In genomic region chr16:58843675-58844074, GRCh38 we compare ENCODE assay signal across 9 cellular contexts.
DNase-seq lines count a peak whose midpoint lies in the region; ATAC-seq and TF ChIP-seq lines count a peak whose summit lies in the region.
"Had no signal": no experiment of that assay in that cellular context is flagged by ENCODE, and none has a peak within 500 bp of the region (broad histone marks: within the 10 kb centered on the region; RNA-seq: fewer than 3 reads in every experiment).

No MANE protein-coding gene starts in this region.

- TF ChIP-seq CTCF in AG10803 (conservative IDR thresholded peaks at IDR 0.05; ENCODE audit: low read length): peak; percentile 49
- TF ChIP-seq CTCF in upper lobe of left lung (IDR thresholded peaks at IDR 0.05): peak in 1 of 6 experiments; percentile 11

- no peak for TF ChIP-seq EP300 in upper lobe of left lung (IDR thresholded peaks at IDR 0.05)

- no peaks in the 10 kb centered on the region for H3K27me3 ChIP-seq in upper lobe of left lung

- DNase-seq in AG10803 (ENCODE audit: low read depth) (peak; percentile 57), NCI-H82 treated with DMSO at 0.1 percent for 48 hours (lab: John Stamatoyannopoulos, UW; ENCODE audit: unreplicated experiment) (peak; percentile 7), fibroblast of the conjunctiva (ENCODE audit: low read depth) (peak; percentile 4), C1 segment of cervical spinal cord (lab: John Stamatoyannopoulos, UW) (no peak), upper lobe of left lung (no peak), retina (no peak)
- no peak for DNase-seq in stimulated activated CD4-positive, alpha-beta T cell treated with anti-CD3 and anti-CD28 coated beads, Interleukin-2, amount 100 ng/mL, for 24 hours
- DNase-seq: activated CD4-positive, alpha-beta T cell treated with anti-CD3 and anti-CD28 coated beads, Interleukin-2, amount 50 U/mL, for 1 hour had no signal

- ATAC-seq in GM21360 (IDR thresholded peaks at IDR 0.05; ENCODE audit: unreplicated experiment): peak; percentile 52
- ATAC-seq in upper lobe of left lung (ENCODE audit: low FRiP score in 2 of 2): no peak

- H3K36me3 ChIP-seq in upper lobe of left lung: no peaks in the 10 kb centered on the region

- 28 to 30% methylated on average over 2 of the region's 2 CpGs for WGBS in upper lobe of left lung, 2 donors

- no peaks in the 10 kb centered on the region for H3K9me3 ChIP-seq in upper lobe of left lung

- no peaks in the 10 kb centered on the region for H3K4me1 ChIP-seq in upper lobe of left lung

- H3K4me3 ChIP-seq in AG10803 (ENCODE audit: low read length) (no peak overlapping the region), upper lobe of left lung (no peak overlapping the region)

- TF ChIP-seq POLR2A in upper lobe of left lung (IDR thresholded peaks at IDR 0.05): no peak

- H3K27ac ChIP-seq in upper lobe of left lung: no peak overlapping the region

Comparison
In these comparisons a context has a peak if more than half of its experiments do, and no peak if none do; other contexts are left out.
1. DNase-seq: peak in AG10803 (single experiment), NCI-H82 treated with DMSO at 0.1 percent for 48 hours (single experiment) and fibroblast of the conjunctiva (single experiment); none in C1 segment of cervical spinal cord (0 of 14), upper lobe of left lung (0 of 2), retina (single experiment) and stimulated activated CD4-positive, alpha-beta T cell treated with anti-CD3 and anti-CD28 coated beads, Interleukin-2, amount 100 ng/mL, for 24 hours (0 of 2).